Comparison of ENCODE assay signal across 18 cellular contexts in genomic region chr3:191105418-191105817, GRCh38.
DNase-seq lines count a peak whose midpoint lies in the region; ATAC-seq lines count a peak whose summit lies in the region.
"Had no signal": no experiment of that assay in that cellular context is flagged by ENCODE, and none has a peak within 500 bp of the region (broad histone marks: within the 10 kb centered on the region; RNA-seq: fewer than 3 reads in every experiment).

No MANE protein-coding gene starts in this region.

- intact Hi-C loops in activated T-helper 2 cell treated with anti-CD3 and anti-CD28 coated beads, Interferon-gamma antibody, Interleukin-2, Interleukin-4, amounts not matched to agents 10 μg/mL and 5 μg/mL and 100 μg/mL, durations not matched to agents 14 hours and 24 hours and 36 hours (cut with micrococcal nuclease): no loop called here

- DNase-seq in NCI-H187 treated with DMSO at 0.1 percent for 48 hours (lab: John Stamatoyannopoulos, UW): no peak
- DNase-seq in activated naive CD4-positive, alpha-beta T cell treated with anti-CD3 and anti-CD28 coated beads, Interleukin-2, amount 50 U/mL, for 16 hours: no peak
- DNase-seq in activated T-helper 2 cell treated with anti-CD3 and anti-CD28 coated beads, Interferon-gamma antibody, Interleukin-2, Interleukin-4, amounts not matched to agents 10 μg/mL and 5 μg/mL and 100 μg/mL, durations not matched to agents 14 hours and 24 hours and 36 hours (ENCODE audit: low spot score): no peak
- DNase-seq: activated naive CD4-positive, alpha-beta T cell treated with anti-CD3 and anti-CD28 coated beads, Interleukin-2, amount 10 ng/mL, durations not matched to agents 7 days and 5 days; effector CD4-positive, alpha-beta T cell; foreskin melanocyte; KG1; NCI-H1694 treated with DMSO at 0.1 percent for 48 hours; NCI-H526 treated with DMSO at 0.1 percent for 48 hours; RPMI8226; stimulated activated CD4-positive, alpha-beta T cell treated with anti-CD3 and anti-CD28 coated beads, Interleukin-4, amount 100 ng/mL, for 1 hour; T1000 had no signal

- H3K4me1 Mint-ChIP-seq in activated T-helper 2 cell treated with anti-CD3 and anti-CD28 coated beads, Interferon-gamma antibody, Interleukin-2, Interleukin-4, amounts not matched to agents 10 μg/mL and 5 μg/mL and 100 μg/mL, durations not matched to agents 14 hours and 24 hours and 36 hours (ENCODE audit: low read depth): no peaks in the 10 kb centered on the region
- H3K4me1 Mint-ChIP-seq: activated naive CD4-positive, alpha-beta T cell treated with anti-CD3 and anti-CD28 coated beads, Interleukin-2, amount 10 ng/mL, durations not matched to agents 7 days and 5 days; stimulated activated effector memory CD8-positive, alpha-beta T cell treated with anti-CD3 and anti-CD28 coated beads, Interleukin-12 subunit alpha, Interleukin-12 subunit beta, amount 100 ng/mL, for 72 hours had no signal

- no peaks in the 10 kb centered on the region for H3K9me3 Mint-ChIP-seq in activated T-helper 2 cell treated with anti-CD3 and anti-CD28 coated beads, Interferon-gamma antibody, Interleukin-2, Interleukin-4, amounts not matched to agents 10 μg/mL and 5 μg/mL and 100 μg/mL, durations not matched to agents 14 hours and 24 hours and 36 hours

- ATAC-seq in GM18502 (IDR thresholded peaks at IDR 0.05; ENCODE audit: poor library complexity, unreplicated experiment) (peak; percentile 78), GM21367 (IDR thresholded peaks at IDR 0.05; ENCODE audit: unreplicated experiment) (peak; percentile 80), HG02938 (IDR thresholded peaks at IDR 0.05; ENCODE audit: unreplicated experiment) (peak; percentile 70), HG03571 (IDR thresholded peaks at IDR 0.05; ENCODE audit: unreplicated experiment) (peak; percentile 90), HG02588 (IDR thresholded peaks at IDR 0.05; ENCODE audit: unreplicated experiment) (no peak)
- ATAC-seq: stimulated activated effector memory CD8-positive, alpha-beta T cell treated with anti-CD3 and anti-CD28 coated beads, Interleukin-12 subunit alpha, Interleukin-12 subunit beta, amount 100 ng/mL, for 72 hours had no signal

- no peaks in the 10 kb centered on the region for H3K36me3 Mint-ChIP-seq in activated T-helper 2 cell treated with anti-CD3 and anti-CD28 coated beads, Interferon-gamma antibody, Interleukin-2, Interleukin-4, amounts not matched to agents 10 μg/mL and 5 μg/mL and 100 μg/mL, durations not matched to agents 14 hours and 24 hours and 36 hours (ENCODE audit: low read depth)
- H3K36me3 Mint-ChIP-seq: activated naive CD4-positive, alpha-beta T cell treated with anti-CD3 and anti-CD28 coated beads, Interleukin-2, amount 10 ng/mL, durations not matched to agents 7 days and 5 days; stimulated activated effector memory CD8-positive, alpha-beta T cell treated with anti-CD3 and anti-CD28 coated beads, Interleukin-12 subunit alpha, Interleukin-12 subunit beta, amount 100 ng/mL, for 72 hours had no signal

- no peaks in the 10 kb centered on the region for H3K27me3 Mint-ChIP-seq in activated T-helper 2 cell treated with anti-CD3 and anti-CD28 coated beads, Interferon-gamma antibody, Interleukin-2, Interleukin-4, amounts not matched to agents 10 μg/mL and 5 μg/mL and 100 μg/mL, durations not matched to agents 14 hours and 24 hours and 36 hours (ENCODE audit: low read depth)
- H3K27me3 Mint-ChIP-seq: activated naive CD4-positive, alpha-beta T cell treated with anti-CD3 and anti-CD28 coated beads, Interleukin-2, amount 10 ng/mL, durations not matched to agents 7 days and 5 days had no signal

- no peak overlapping the region for H3K27ac Mint-ChIP-seq in activated T-helper 2 cell treated with anti-CD3 and anti-CD28 coated beads, Interferon-gamma antibody, Interleukin-2, Interleukin-4, amounts not matched to agents 10 μg/mL and 5 μg/mL and 100 μg/mL, durations not matched to agents 14 hours and 24 hours and 36 hours
- H3K27ac Mint-ChIP-seq: activated naive CD4-positive, alpha-beta T cell treated with anti-CD3 and anti-CD28 coated beads, Interleukin-2, amount 10 ng/mL, durations not matched to agents 7 days and 5 days; stimulated activated effector memory CD8-positive, alpha-beta T cell treated with anti-CD3 and anti-CD28 coated beads, Interleukin-12 subunit alpha, Interleukin-12 subunit beta, amount 100 ng/mL, for 72 hours had no signal

- no peak overlapping the region for H3K4me3 Mint-ChIP-seq in activated T-helper 2 cell treated with anti-CD3 and anti-CD28 coated beads, Interferon-gamma antibody, Interleukin-2, Interleukin-4, amounts not matched to agents 10 μg/mL and 5 μg/mL and 100 μg/mL, durations not matched to agents 14 hours and 24 hours and 36 hours (ENCODE audit: low read depth)
- H3K4me3 Mint-ChIP-seq: activated naive CD4-positive, alpha-beta T cell treated with anti-CD3 and anti-CD28 coated beads, Interleukin-2, amount 10 ng/mL, durations not matched to agents 7 days and 5 days; stimulated activated effector memory CD8-positive, alpha-beta T cell treated with anti-CD3 and anti-CD28 coated beads, Interleukin-12 subunit alpha, Interleukin-12 subunit beta, amount 100 ng/mL, for 72 hours had no signal
